Comparison of ENCODE assay signal across 20 cellular contexts in the genomic region with DNA sequence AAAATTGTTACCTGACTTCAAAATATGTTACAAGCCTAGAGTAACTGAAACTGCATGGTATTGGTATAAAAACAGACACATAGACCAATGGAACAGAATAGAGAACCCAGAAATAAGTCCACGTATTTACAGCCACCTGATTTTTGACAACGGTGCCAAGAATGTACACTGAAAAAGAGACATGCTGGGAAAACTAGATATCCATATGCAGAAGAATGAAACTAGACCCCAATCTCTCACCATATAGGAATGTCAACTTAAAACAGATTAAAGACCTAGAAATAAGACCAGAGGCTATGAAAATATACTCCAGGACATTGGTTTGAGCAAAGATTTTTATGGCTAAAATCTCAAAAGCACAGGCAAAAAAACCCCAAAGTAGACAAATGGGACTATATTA.
DNase-seq lines count a peak whose midpoint lies in the region; ATAC-seq, FAIRE-seq and TF ChIP-seq lines count a peak whose summit lies in the region.
"Had no signal": no experiment of that assay in that cellular context is flagged by ENCODE, and none has a peak within 500 bp of the region (broad histone marks: within the 10 kb centered on the region; RNA-seq: fewer than 3 reads in every experiment).

No MANE protein-coding gene starts in this region.

- H3K9ac ChIP-seq in IMR-90 (ENCODE audit: low read depth, low read length) (no peak overlapping the region), GM12878 (ENCODE audit: control insufficient read depth, insufficient read depth, low read length) (no peak overlapping the region)
- H3K9ac ChIP-seq: BLaER1 had no signal

- peak overlapping the region; percentile 11 for H2BK5ac ChIP-seq in IMR-90 (ENCODE audit: low read depth, low read length, poor library complexity, severe bottlenecking)

- RAD21 ChIA-PET in GM12878 (lab: Charles Lee; ENCODE audit: unreplicated experiment): no interaction called here

- POLR2A ChIA-PET in IMR-90 (lab: Charles Lee; ENCODE audit: unreplicated experiment) (no interaction called here), GM12878 (lab: Charles Lee) (interaction anchor here (0.5 kb wide), 1 partner anchor 1904 kb away, joined by 3 read pairs; no protein-coding TSS in a partner anchor)

- CTCF ChIA-PET in IMR-90 (lab: Yijun Ruan, JAX) (no interaction called here), GM12878 (lab: Yijun Ruan, JAX) (no interaction called here)

- H3K36me3 ChIP-seq in IMR-90 (ENCODE audit: control insufficient read depth, insufficient read depth, low read length) (peaks cover 60% of the 10 kb centered on the region), GM12878 (ENCODE audit: control insufficient read depth in 2 of 2, insufficient read depth in 2 of 2, low read length in 1 of 2) (peaks cover 0 to 4% of the 10 kb centered on the region in 2 experiments; a peak in 2 of 4 replicates), H7 (replicated peaks; ENCODE audit: control insufficient read depth, insufficient read depth, low read length) (peaks cover 27% of the 10 kb centered on the region)

- dilution Hi-C loops in IMR-90 (cut with HindIII; ENCODE audit: low sequenced_read_pairs, unreplicated experiment): no loop called here

- no peak overlapping the region for H4K8ac ChIP-seq in IMR-90 (ENCODE audit: low read depth in 2 of 2, low read length in 2 of 2)

- TF ChIP-seq CTCF in IMR-90 (conservative IDR thresholded peaks at IDR 0.05; ENCODE audit: low read depth, low read length) (no peak), GM12878 (IDR thresholded peaks at IDR 0.05 in 2 of 3, conservative IDR thresholded peaks at IDR 0.05 in 1 of 3; ENCODE audit: control insufficient read depth in 2 of 3, extremely low read depth in 1 of 3, insufficient read depth in 1 of 3, low read depth in 3 of 3, low read length in 3 of 3) (no peak), choroid plexus epithelial cell (conservative IDR thresholded peaks at IDR 0.05; ENCODE audit: low read depth, low read length) (no peak)

- ATAC-seq in IMR-90 (ENCODE audit: low read depth) (peak; percentile 42; the same call in 1 of the 2 replicates), GM12878 (no peak)
- ATAC-seq: CD8-positive, alpha-beta T cell; GM23338 had no signal

- H3K4ac ChIP-seq in IMR-90 (ENCODE audit: low read depth, low read length): no peak overlapping the region

- TF ChIP-seq POLR2A in IMR-90 (IDR thresholded peaks at IDR 0.05; ENCODE audit: low read depth, low read length): no peak
- no peak for TF ChIP-seq POLR2A in GM12878 (IDR thresholded peaks at IDR 0.05; ENCODE audit: low read depth, low read length)

- in situ Hi-C loops in IMR-90 (cut with MboI; ENCODE audit: low sequenced_read_pairs) (no loop called here), GM12878 (cut with MboI) (no loop called here), KBM-7 (cut with MboI; ENCODE audit: low pct_unique_long_range_greater_than_20kb, low sequenced_read_pairs) (no loop called here)

- DNase-seq in IMR-90: peak; percentile 70
- no peak for DNase-seq in GM12878 (ENCODE audit: low read depth, low spot score)
- DNase-seq in choroid plexus epithelial cell (ENCODE audit: low read depth): peak; percentile 63
- DNase-seq in KBM-7: no peak
- no peak for DNase-seq in H7
- no peak for DNase-seq in DMS53 (lab: John Stamatoyannopoulos, UW)
- DNase-seq: Caco-2; CD4-positive, CD25-positive, alpha-beta regulatory T cell; CD8-positive, alpha-beta T cell; DMS153; DMS79; EL; GDM1; HFFc6 had no signal

- intact Hi-C loops in IMR-90 (cut with micrococcal nuclease) (no loop called here), GM12878 (cut with micrococcal nuclease; ENCODE audit: unreplicated experiment) (no loop called here)

- H3K4me3 ChIP-seq in IMR-90 (ENCODE audit: insufficient read depth, low read depth, low read length) (no peak overlapping the region), GM12878 (no peak overlapping the region), choroid plexus epithelial cell (ENCODE audit: low read depth, low read length) (no peak overlapping the region), H7 (ENCODE audit: insufficient read depth, low read depth, low read length) (no peak overlapping the region)
- H3K4me3 ChIP-seq: BLaER1, GM23338, HAP-1 had no signal

- H3K79me2 ChIP-seq in GM12878 (ENCODE audit: control insufficient read depth, insufficient read depth, low read length): no peaks in the 10 kb centered on the region

- no peak for TF ChIP-seq RAD21 in IMR-90 (IDR thresholded peaks at IDR 0.05; ENCODE audit: low read length)
- TF ChIP-seq RAD21 in GM12878 (IDR thresholded peaks at IDR 0.05; ENCODE audit: insufficient read depth, low read depth, low read length): no peak

- H2AK9ac ChIP-seq in IMR-90 (replicated peaks; ENCODE audit: low read depth, low read length, poor library complexity): no peak overlapping the region

- SMC1A ChIA-PET in GM12878 (lab: Charles Lee; ENCODE audit: uncharacterized antibody, unreplicated experiment): no interaction called here

- H3K27ac ChIP-seq in IMR-90 (ENCODE audit: insufficient read depth, low read length) (no peak overlapping the region), GM12878 (ENCODE audit: control insufficient read depth, insufficient read depth) (no peak overlapping the region)
- H3K27ac ChIP-seq: BLaER1, C4-2B had no signal

- H3K18ac ChIP-seq in IMR-90 (ENCODE audit: low read depth, low read length): no peak overlapping the region

- no peak overlapping the region; the same call in 1 of the 2 replicates for H3K4me2 ChIP-seq in IMR-90 (ENCODE audit: low read depth, low read length)
- H3K4me2 ChIP-seq in GM12878 (ENCODE audit: control insufficient read depth, insufficient read depth): no peak overlapping the region
- H3K4me2 ChIP-seq: BLaER1, GM23338 had no signal

- no peak overlapping the region for H3K56ac ChIP-seq in IMR-90 (ENCODE audit: extremely low read depth, insufficient read depth, low read length)

- no CpG with 5 or more reads among the region's 2 CpGs for WGBS in IMR-90 (ENCODE audit: extremely low coverage in 2 of 2, insufficient read length in 1 of 2), 2 experiments
- 68% methylated on average over 2 of the region's 2 CpGs for WGBS in GM12878 (ENCODE audit: insufficient coverage, insufficient replicate concordance, low lambda C conversion rate, missing lambda C conversion rate)

- H4K91ac ChIP-seq in IMR-90 (ENCODE audit: insufficient read depth, low read depth, low read length): no peak overlapping the region

- FAIRE-seq in GM12878 (lab: Jason Lieb, UNC): peak; percentile 31
- FAIRE-seq: GM12891, GM18507 had no signal

- H2AFZ ChIP-seq in IMR-90 (replicated peaks; ENCODE audit: low read length, poor library complexity): no peak overlapping the region
- no peak overlapping the region for H2AFZ ChIP-seq in GM12878 (ENCODE audit: control insufficient read depth, low read depth, low read length)
- H2AFZ ChIP-seq: GM23338 had no signal

- H3K27me3 ChIP-seq in IMR-90 (ENCODE audit: control insufficient read depth, insufficient read depth, low read length) (no peaks in the 10 kb centered on the region), GM12878 (replicated peaks in 1 of 2; ENCODE audit: control insufficient read depth in 2 of 2, insufficient read depth in 2 of 2, low read length in 1 of 2) (no peaks in the 10 kb centered on the region), H7 (ENCODE audit: control insufficient read depth, insufficient read depth, low read length) (no peaks in the 10 kb centered on the region)
- H3K27me3 ChIP-seq: BLaER1 had no signal

- H2BK20ac ChIP-seq in IMR-90 (ENCODE audit: low read depth, low read length): no peak overlapping the region

- no peak overlapping the region for H2BK15ac ChIP-seq in IMR-90 (ENCODE audit: low read depth, low read length)

- no peak overlapping the region for H4K5ac ChIP-seq in IMR-90 (ENCODE audit: low read depth, low read length)

- no peak overlapping the region for H2BK120ac ChIP-seq in IMR-90 (ENCODE audit: low read depth, low read length)

- no peak overlapping the region for H3K14ac ChIP-seq in IMR-90 (replicated peaks; ENCODE audit: low read depth, low read length)

- no peak overlapping the region for H2AK5ac ChIP-seq in IMR-90 (ENCODE audit: low read depth, low read length)

- no peak overlapping the region for H3K23ac ChIP-seq in IMR-90 (ENCODE audit: low read depth, low read length)

- H3K4me1 ChIP-seq in IMR-90 (ENCODE audit: control insufficient read depth, insufficient read depth, low read length): peaks cover 5% of the 10 kb centered on the region
- no peaks in the 10 kb centered on the region for H3K4me1 ChIP-seq in GM12878 (ENCODE audit: control insufficient read depth, insufficient read depth, low read length)
- H3K4me1 ChIP-seq: Caco-2, HAP-1 had no signal

- H3K9me3 ChIP-seq in IMR-90 (ENCODE audit: control insufficient read depth, insufficient read depth, low read length): no peaks in the 10 kb centered on the region
- H3K9me3 ChIP-seq in GM12878 (replicated peaks; ENCODE audit: control insufficient read depth, insufficient read depth, low read length): no peaks in the 10 kb centered on the region
- H3K9me3 ChIP-seq: Caco-2, HAP-1 had no signal

- TF ChIP-seq EP300 in GM12878 (IDR thresholded peaks at IDR 0.05; ENCODE audit: borderline replicate concordance in 1 of 2, control insufficient read depth in 1 of 2, low read depth in 2 of 2, low read length in 2 of 2): no peak

- H3K9me1 ChIP-seq in IMR-90 (ENCODE audit: insufficient read depth, low read length): peaks cover 15% of the 10 kb centered on the region

- H3K79me1 ChIP-seq in IMR-90 (ENCODE audit: low read depth in 1 of 2, low read length in 2 of 2): peaks cover 34 to 70% of the 10 kb centered on the region in 2 experiments

- BruUV-seq in IMR-90 (replicated peaks; lab: Mats Ljungman, UMichigan) (no TSS peak), GM12878 (replicated peaks; lab: Mats Ljungman, UMichigan) (no TSS peak)

- H4K20me1 ChIP-seq in IMR-90 (ENCODE audit: insufficient read depth, low read length) (peaks cover 46% of the 10 kb centered on the region), GM12878 (ENCODE audit: control insufficient read depth, insufficient read depth) (no peaks in the 10 kb centered on the region)
- H4K20me1 ChIP-seq: BLaER1 had no signal

TF ChIP-seq in IMR-90, 13 proteins besides CTCF, POLR2A, EP300 and RAD21 (continues in another document):
- TF ChIP-seq SMC3 (IDR thresholded peaks at IDR 0.05; ENCODE audit: low read depth, low read length): no peak
- no peak for TF ChIP-seq BHLHE40 (IDR thresholded peaks at IDR 0.05; ENCODE audit: low read depth, low read length)
- no peak for TF ChIP-seq RCOR1 (IDR thresholded peaks at IDR 0.05; ENCODE audit: insufficient replicate concordance, low read length)
- TF ChIP-seq RFX5 (IDR thresholded peaks at IDR 0.05; ENCODE audit: low read depth, low read length): no peak
- no peak for TF ChIP-seq MAZ (IDR thresholded peaks at IDR 0.05; ENCODE audit: borderline replicate concordance, low read depth, low read length)

TF ChIP-seq in GM12878, 131 proteins besides CTCF, POLR2A, EP300 and RAD21:
- no peak for TF ChIP-seq EED (IDR thresholded peaks at IDR 0.05; ENCODE audit: low read depth)

Comparison
In these comparisons a context has a peak if more than half of its experiments do, and no peak if none do; other contexts are left out.
1. DNase-seq: peak in IMR-90 (single experiment) and choroid plexus epithelial cell (single experiment); none in GM12878 (single experiment), KBM-7 (single experiment), H7 (single experiment) and DMS53 (single experiment).